In the genomic region with DNA sequence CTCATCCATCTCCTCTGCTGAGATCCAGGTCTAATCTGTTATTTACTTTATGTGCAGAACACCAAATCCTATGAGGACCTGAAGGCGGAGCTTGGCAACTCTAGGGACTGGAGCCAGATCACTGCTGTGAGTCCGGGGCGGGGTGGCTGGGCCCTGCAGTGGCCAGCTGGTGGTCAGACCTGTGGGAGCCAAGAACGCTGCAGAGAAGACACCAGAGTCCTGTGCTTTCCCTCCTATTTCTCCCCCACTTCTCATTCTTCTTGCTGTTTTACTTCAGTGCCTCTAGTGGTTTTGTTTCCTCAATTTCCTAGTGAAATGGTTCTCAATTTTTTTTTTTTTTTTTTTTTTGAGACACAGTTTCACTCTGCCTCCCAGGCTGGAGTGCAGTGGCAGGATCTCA, we compare ENCODE assay signal across 18 cellular contexts. TPM values are rescaled to one million over a fixed set of nuclear protein-coding genes. Genes with fewer than 3 reads are reported as not detected.
DNase-seq lines count a peak whose midpoint lies in the region; ATAC-seq and TF ChIP-seq lines count a peak whose summit lies in the region.
"Had no signal": no experiment of that assay in that cellular context is flagged by ENCODE, and none has a peak within 500 bp of the region (broad histone marks: within the 10 kb centered on the region; RNA-seq: fewer than 3 reads in every experiment).

No MANE protein-coding gene starts in this region.

- no peaks in the 10 kb centered on the region for H3K36me3 Mint-ChIP-seq in mesothelial cell of epicardium
- H3K36me3 Mint-ChIP-seq: type B pancreatic cell had no signal

- intact Hi-C loops in Right ventricle myocardium superior (cut with DNase I), result no loop called here

- TF ChIP-seq CTCF in right atrium auricular region (IDR thresholded peaks at IDR 0.05) (no peak), mesothelial cell of epicardium (IDR thresholded peaks at IDR 0.05; ENCODE audit: unreplicated experiment) (no peak), GM20000 (IDR thresholded peaks at IDR 0.05; ENCODE audit: extremely low read depth, missing control alignments) (no peak)

- H3K27ac Mint-ChIP-seq in mesothelial cell of epicardium, result peak overlapping the region; percentile 4
- H3K27ac Mint-ChIP-seq: activated naive CD8-positive, alpha-beta T cell; type B pancreatic cell had no signal

- ATAC-seq in Right ventricle myocardium superior (ENCODE audit: poor library complexity), result peak; percentile 41
- ATAC-seq: gastroesophageal sphincter, Panc1, psoas muscle had no signal

- no peaks in the 10 kb centered on the region for H3K27me3 ChIP-seq in right atrium auricular region
- H3K27me3 ChIP-seq: breast epithelium, gastroesophageal sphincter had no signal

- H3K4me3 ChIP-seq in right atrium auricular region, result no peak overlapping the region
- H3K4me3 ChIP-seq: breast epithelium, gastroesophageal sphincter, psoas muscle had no signal

- H3K27me3 Mint-ChIP-seq in mesothelial cell of epicardium (ENCODE audit: low read depth), result no peaks in the 10 kb centered on the region
- H3K27me3 Mint-ChIP-seq: activated naive CD8-positive, alpha-beta T cell; type B pancreatic cell had no signal

- DNase-seq in Right ventricle myocardium superior (peak; percentile 53), right atrium auricular region (ENCODE audit: low spot score) (no peak), amniotic epithelial cell (ENCODE audit: low read depth) (peak; percentile 71), mesothelial cell of epicardium (ENCODE audit: low spot score in 2 of 2, unreplicated experiment in 2 of 2) (no peak), GM20000 (ENCODE audit: low spot score) (no peak), activated T-cell treated with anti-CD3 and anti-CD28 coated beads for 4 hours (no peak), NCI-H526 (lab: John Stamatoyannopoulos, UW) (no peak)
- DNase-seq in activated CD4-positive, alpha-beta T cell treated with anti-CD3 and anti-CD28 coated beads, Interleukin-2, amount 50 U/mL, for 1 hour, result no peak
- DNase-seq: GDM1; NCI-H2227 treated with DMSO at 0.1 percent for 48 hours; stimulated activated CD4-positive, alpha-beta T cell treated with anti-CD3 and anti-CD28 coated beads, Interleukin-1b, Interleukin-23, amount 100 ng/mL, for 48 hours; T-helper 1 cell had no signal

- H3K4me1 Mint-ChIP-seq in mesothelial cell of epicardium, result no peaks in the 10 kb centered on the region

- no peaks in the 10 kb centered on the region for H3K9me3 Mint-ChIP-seq in mesothelial cell of epicardium
- H3K9me3 Mint-ChIP-seq: type B pancreatic cell had no signal

- H3K27ac ChIP-seq in right atrium auricular region, result no peak overlapping the region
- H3K27ac ChIP-seq: breast epithelium, gastroesophageal sphincter, psoas muscle had no signal

- H3K4me3 Mint-ChIP-seq in mesothelial cell of epicardium, result no peak overlapping the region
- H3K4me3 Mint-ChIP-seq: activated naive CD8-positive, alpha-beta T cell; type B pancreatic cell had no signal

- H3K36me3 ChIP-seq in right atrium auricular region, result no peaks in the 10 kb centered on the region
- H3K36me3 ChIP-seq: breast epithelium, gastroesophageal sphincter had no signal

- no peaks in the 10 kb centered on the region for H3K4me1 ChIP-seq in right atrium auricular region
- H3K4me1 ChIP-seq: breast epithelium, psoas muscle had no signal

- no peaks in the 10 kb centered on the region for H3K9me3 ChIP-seq in right atrium auricular region
- H3K9me3 ChIP-seq: breast epithelium, gastroesophageal sphincter, psoas muscle had no signal

RNA-seq across cellular contexts. Expression of gene VIL1, which starts 19.7 kb away (rescaled TPM):
- total RNA-seq in Right ventricle myocardium superior (not detected), right atrium auricular region (not detected), mesothelial cell of epicardium (0.29 to 0.64 TPM (median 0.54 TPM) in 3 replicates)
- total RNA-seq: gastroesophageal sphincter, psoas muscle had no signal

RNA-seq across cellular contexts. Expression of gene CTDSP1, which starts 38.9 kb away (rescaled TPM):
- total RNA-seq in Right ventricle myocardium superior (85.1 TPM), right atrium auricular region (10 to 100 TPM; 54.2 to 99.5 TPM), mesothelial cell of epicardium (134 to 142 TPM (median 136 TPM) in 3 replicates)

RNA-seq across cellular contexts. Expression of gene SLC11A1, which starts 56.5 kb away (rescaled TPM):
- total RNA-seq in Right ventricle myocardium superior (4.4 TPM), right atrium auricular region (10 to 100 TPM in 1 of 2 donors, 1 to 10 TPM in 1; 8.7 to 22.1 TPM), mesothelial cell of epicardium (0.53 to 0.79 TPM (median 0.76 TPM) in 3 replicates)

Comparison
In these comparisons a context has a peak if more than half of its experiments do, and no peak if none do; other contexts are left out.
1. DNase-seq: peak in Right ventricle myocardium superior (single experiment) and amniotic epithelial cell (single experiment); none in right atrium auricular region (single experiment), mesothelial cell of epicardium (0 of 2), GM20000 (single experiment), activated CD4-positive, alpha-beta T cell treated with anti-CD3 and anti-CD28 coated beads, Interleukin-2, amount 50 U/mL, for 1 hour (single experiment), activated T-cell treated with anti-CD3 and anti-CD28 coated beads for 4 hours (single experiment) and NCI-H526 (0 of 2).